Comparison of ENCODE assay signal across 23 cellular contexts in the genomic region with DNA sequence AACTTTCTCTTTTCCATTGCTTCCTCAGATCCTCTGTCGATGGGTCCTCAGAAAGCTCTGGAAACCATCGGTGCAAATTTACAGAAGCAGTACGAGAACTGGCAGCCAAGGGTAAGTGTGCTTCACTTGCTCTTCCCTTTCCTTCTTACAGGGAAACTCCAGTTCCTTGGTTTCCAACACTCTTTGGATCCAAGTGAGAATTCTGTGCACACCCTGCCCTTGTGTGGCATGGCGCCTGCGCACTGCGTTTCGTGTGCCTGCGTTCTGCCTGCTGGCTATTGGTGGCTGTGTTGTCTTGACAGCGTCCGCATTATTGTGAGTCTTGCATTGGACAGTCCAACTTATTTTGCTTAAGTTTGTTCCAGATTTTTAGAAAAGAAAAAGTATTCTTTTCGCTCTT.
"Had no signal": no experiment of that assay in that cellular context is flagged by ENCODE, and none has a peak within 500 bp of the region (broad histone marks: within the 10 kb centered on the region; RNA-seq: fewer than 3 reads in every experiment).

No MANE protein-coding gene starts in this region.

- H3K4me3 Mint-ChIP-seq: activated naive CD8-positive, alpha-beta T cell; naive B cell; neural progenitor cell; stimulated activated effector memory CD8-positive, alpha-beta T cell treated with anti-CD3 and anti-CD28 coated beads, Interleukin-12 subunit alpha, Interleukin-12 subunit beta, amount 100 ng/mL, for 72 hours; stimulated activated naive CD8-positive, alpha-beta T cell treated with anti-CD3 and anti-CD28 coated beads, Interleukin-15, amount 100 ng/mL, for 72 hours; T-helper 17 cell had no signal

- H3K27me3 Mint-ChIP-seq: activated CD4-positive, alpha-beta memory T cell treated with anti-CD3 and anti-CD28 coated beads for 36 hours; activated naive CD8-positive, alpha-beta T cell; naive B cell; stimulated activated naive CD8-positive, alpha-beta T cell treated with anti-CD3 and anti-CD28 coated beads, Interleukin-15, amount 100 ng/mL, for 72 hours; T-helper 17 cell had no signal

- H3K27ac ChIP-seq: adrenal gland, ascending aorta, brain microvascular endothelial cell, foreskin keratinocyte, neural progenitor cell, tibial nerve had no signal

- H3K9me3 Mint-ChIP-seq: activated CD4-positive, alpha-beta memory T cell treated with anti-CD3 and anti-CD28 coated beads for 36 hours; naive B cell; neural progenitor cell; stimulated activated effector memory CD8-positive, alpha-beta T cell treated with anti-CD3 and anti-CD28 coated beads, Interleukin-12 subunit alpha, Interleukin-12 subunit beta, amount 100 ng/mL, for 72 hours; stimulated activated naive CD8-positive, alpha-beta T cell treated with anti-CD3 and anti-CD28 coated beads, Interleukin-15, amount 100 ng/mL, for 72 hours had no signal

- ATAC-seq: activated CD4-positive, CD25-positive, alpha-beta regulatory T cell treated with anti-CD3 and anti-CD28 coated beads, Interleukin-2, amount 50 U/mL, for 24 hours; foreskin keratinocyte; left lobe of liver; sciatic nerve; SK-N-SH treated with all-trans-retinoic acid at 6 μM for 48 hours; stimulated activated effector memory CD8-positive, alpha-beta T cell treated with anti-CD3 and anti-CD28 coated beads, Interleukin-12 subunit alpha, Interleukin-12 subunit beta, amount 100 ng/mL, for 72 hours; stimulated activated naive CD8-positive, alpha-beta T cell treated with anti-CD3 and anti-CD28 coated beads, Interleukin-15, amount 100 ng/mL, for 72 hours; T-helper 17 cell had no signal

- DNase-seq: activated CD4-positive, alpha-beta memory T cell treated with anti-CD3 and anti-CD28 coated beads for 36 hours; adrenal gland; brain microvascular endothelial cell; central memory CD4-positive, alpha-beta T cell; dermis blood vessel endothelial cell; effector memory CD4-positive, alpha-beta T cell; foreskin keratinocyte; kidney; naive B cell; posterior cingulate gyrus; small intestine; stimulated activated CD4-positive, alpha-beta T cell treated with anti-CD3 and anti-CD28 coated beads, Interleukin-2, amount 100 ng/mL, for 24 hours; stimulated activated naive CD8-positive, alpha-beta T cell treated with anti-CD3 and anti-CD28 coated beads, Interleukin-15, amount 100 ng/mL, for 72 hours; T-helper 17 cell had no signal

- H3K27ac Mint-ChIP-seq: activated CD4-positive, alpha-beta memory T cell treated with anti-CD3 and anti-CD28 coated beads for 36 hours; activated naive CD8-positive, alpha-beta T cell; neural progenitor cell; stimulated activated effector memory CD8-positive, alpha-beta T cell treated with anti-CD3 and anti-CD28 coated beads, Interleukin-12 subunit alpha, Interleukin-12 subunit beta, amount 100 ng/mL, for 72 hours; T-helper 17 cell had no signal
